ENCODE assay signal across 21 cellular contexts in the genomic region with DNA sequence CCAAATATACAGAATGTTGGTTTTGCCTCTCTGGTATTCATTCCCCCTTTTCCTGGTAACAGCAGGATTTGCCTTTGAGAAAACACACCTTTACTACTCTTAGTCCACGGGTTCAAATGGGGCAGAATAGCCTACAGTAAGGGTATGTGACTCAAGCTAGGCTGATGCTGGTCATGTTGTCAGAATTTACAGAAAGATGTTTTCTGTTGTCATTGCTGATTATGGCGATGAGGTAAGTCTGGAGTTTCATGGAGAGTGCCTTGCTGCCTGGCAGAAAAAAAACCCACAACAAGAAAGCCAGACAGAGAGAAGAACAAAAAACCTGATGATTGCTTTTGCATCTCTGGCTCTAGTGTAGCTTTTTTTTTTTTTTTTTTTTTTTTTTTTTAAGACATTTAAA. TPM values are rescaled to one million over a fixed set of nuclear protein-coding genes. Genes with fewer than 3 reads are reported as not detected.
DNase-seq lines count a peak whose midpoint lies in the region; ATAC-seq, FAIRE-seq and TF ChIP-seq lines count a peak whose summit lies in the region.
"Had no signal": no experiment of that assay in that cellular context is flagged by ENCODE, and none has a peak within 500 bp of the region (broad histone marks: within the 10 kb centered on the region; RNA-seq: fewer than 3 reads in every experiment).

No MANE protein-coding gene starts in this region.

- DNase-seq in CD4-positive, alpha-beta T cell = no peak
- DNase-seq in K562 (ENCODE audit: extremely low read depth in 1 of 4, low spot score in 3 of 4) (no peak), kidney tubule cell (ENCODE audit: low spot score) (peak; percentile 39), endodermal cell (no peak), PC-9 (no peak), NCI-H748 treated with DMSO at 0.1 percent for 48 hours (lab: John Stamatoyannopoulos, UW) (no peak), putamen (ENCODE audit: low spot score) (no peak)
- DNase-seq: DMS 273 treated with DMSO at 0.1 percent for 48 hours, DND-41, HFFc6, MV-4-11, NCI-H1694 treated with DMSO at 0.1 percent for 48 hours, NCI-H510A, NCI-H774, RPMI8226, SIG-M5 had no signal

- peak; percentile 23 for FAIRE-seq in G401.6 (lab: Jason Lieb, UNC)
- FAIRE-seq in K562 (lab: Jason Lieb, UNC) = no peak

- H3K9me3 ChIP-seq in CD4-positive, alpha-beta T cell (ENCODE audit: control insufficient read depth, low read length) = no peaks in the 10 kb centered on the region
- H3K9me3 ChIP-seq in K562 (replicated peaks; ENCODE audit: control insufficient read depth, insufficient read depth, low read depth, low read length) (no peaks in the 10 kb centered on the region), endodermal cell (ENCODE audit: control insufficient read depth, low read length) (no peaks in the 10 kb centered on the region), PC-9 (ENCODE audit: insufficient read depth, low read depth) (no peaks in the 10 kb centered on the region)
- H3K9me3 ChIP-seq: BLaER1 treated with 17β-estradiol and CSF1 and Interleukin-3, amounts not matched to agents 10 nM and 100 nM had no signal

- BruUV-seq in K562 (replicated peaks; lab: Mats Ljungman, UMichigan) = no TSS peak
- BruUV-seq in PC-9 (replicated peaks; lab: Mats Ljungman, UMichigan) = no TSS peak

- H3K4me3 Mint-ChIP-seq in CD4-positive, alpha-beta T cell = no peak overlapping the region
- no peak overlapping the region for H3K4me3 Mint-ChIP-seq in endodermal cell
- H3K4me3 Mint-ChIP-seq: HFFc6 had no signal

- H3K27me3 Mint-ChIP-seq in CD4-positive, alpha-beta T cell = no peaks in the 10 kb centered on the region
- no peaks in the 10 kb centered on the region for H3K27me3 Mint-ChIP-seq in endodermal cell (ENCODE audit: insufficient read depth)

- no peak for TF ChIP-seq RAD21 in K562 (CRISPR knock-in tag; conservative IDR thresholded peaks at IDR 0.05 in 1 of 2, IDR thresholded peaks at IDR 0.05 in 1 of 2)

- in situ Hi-C loops in K562 (cut with MboI) = no loop called here

- no peaks in the 10 kb centered on the region for H3K4me1 Mint-ChIP-seq in CD4-positive, alpha-beta T cell (ENCODE audit: low read depth)
- no peaks in the 10 kb centered on the region for H3K4me1 Mint-ChIP-seq in endodermal cell

- H3K4me3 ChIP-seq in K562 = no peak overlapping the region
- no peak overlapping the region for H3K4me3 ChIP-seq in endodermal cell (ENCODE audit: low read length)
- no peak overlapping the region for H3K4me3 ChIP-seq in PC-9
- H3K4me3 ChIP-seq: BLaER1 treated with 17β-estradiol and CSF1 and Interleukin-3, amounts not matched to agents 10 nM and 100 nM had no signal

- H3K4me1 ChIP-seq in K562 (replicated peaks in 1 of 2; ENCODE audit: control insufficient read depth in 2 of 2, insufficient read depth in 2 of 2, low read length in 2 of 2) = no peaks in the 10 kb centered on the region
- no peaks in the 10 kb centered on the region for H3K4me1 ChIP-seq in endodermal cell (ENCODE audit: control insufficient read depth, insufficient read depth, low read length)
- H3K4me1 ChIP-seq in PC-9 (replicated peaks; ENCODE audit: insufficient read depth) = no peaks in the 10 kb centered on the region
- H3K4me1 ChIP-seq: BLaER1 treated with 17β-estradiol and CSF1 and Interleukin-3, amounts not matched to agents 10 nM and 100 nM had no signal

- no peaks in the 10 kb centered on the region for H3K9me3 Mint-ChIP-seq in CD4-positive, alpha-beta T cell
- no peaks in the 10 kb centered on the region for H3K9me3 Mint-ChIP-seq in endodermal cell
- H3K9me3 Mint-ChIP-seq: HFFc6 had no signal

- no peak for TF ChIP-seq CTCF in CD4-positive, alpha-beta T cell (IDR thresholded peaks at IDR 0.05)
- no peak for TF ChIP-seq CTCF in K562 (IDR thresholded peaks at IDR 0.05 in 2 of 3, conservative IDR thresholded peaks at IDR 0.05 in 1 of 3; ENCODE audit: insufficient read depth in 2 of 3, low read depth in 1 of 3, low read length in 3 of 3)
- TF ChIP-seq CTCF in endodermal cell (conservative IDR thresholded peaks at IDR 0.05) = no peak
- TF ChIP-seq CTCF in PC-9 (conservative IDR thresholded peaks at IDR 0.05) = no peak

- no peaks in the 10 kb centered on the region; the same call in 1 of the 2 replicates for H3F3A ChIP-seq in PC-9 (ENCODE audit: insufficient read depth, low read depth)

- no peaks in the 10 kb centered on the region; the same call in 1 of the 2 replicates for H3K9me2 ChIP-seq in PC-9 (ENCODE audit: insufficient read depth)

- H2AFZ ChIP-seq in K562 (ENCODE audit: low read depth, low read length) (no peak overlapping the region), PC-9 (no peak overlapping the region)

- POLR2A ChIA-PET in CD4-positive, alpha-beta T cell (lab: Charles Lee) = no interaction called here
- POLR2A ChIA-PET in K562 (lab: Yijun Ruan, JAX) (interaction anchor here (0.9 to 2.2 kb wide), 4 partner anchors 9 to 83 kb away, joined by 4 to 11 read pairs (median 6); no protein-coding TSS in a partner anchor), PC-9 (lab: Charles Lee; ENCODE audit: unreplicated experiment) (no interaction called here)

- H3K27me3 ChIP-seq in CD4-positive, alpha-beta T cell (ENCODE audit: control insufficient read depth, insufficient read depth, low read length) = no peaks in the 10 kb centered on the region
- H3K27me3 ChIP-seq in K562 (ENCODE audit: control insufficient read depth in 2 of 2, insufficient read depth in 2 of 2, low read length in 2 of 2) (no peaks in the 10 kb centered on the region), endodermal cell (ENCODE audit: control insufficient read depth, insufficient read depth, low read length, poor library complexity, severe bottlenecking) (no peaks in the 10 kb centered on the region), PC-9 (ENCODE audit: insufficient read depth, low read depth) (no peaks in the 10 kb centered on the region)
- H3K27me3 ChIP-seq: BLaER1 treated with 17β-estradiol and CSF1 and Interleukin-3, amounts not matched to agents 10 nM and 100 nM had no signal

- no peak for TF ChIP-seq EP300 in K562 (IDR thresholded peaks at IDR 0.05; ENCODE audit: low read length)

- peak overlapping the region; percentile 19 for H3K27ac Mint-ChIP-seq in CD4-positive, alpha-beta T cell
- H3K27ac Mint-ChIP-seq in endodermal cell = no peak overlapping the region
- H3K27ac Mint-ChIP-seq: HFFc6 had no signal

- H3K36me3 Mint-ChIP-seq in CD4-positive, alpha-beta T cell (ENCODE audit: low read depth) = peaks cover 32% of the 10 kb centered on the region
- peaks cover 29% of the 10 kb centered on the region for H3K36me3 Mint-ChIP-seq in endodermal cell (ENCODE audit: low read depth)

- 56% methylated on average over 2 of the region's 2 CpGs for WGBS in K562 (ENCODE audit: insufficient coverage, low coverage, missing lambda C conversion rate)
- 84 to 100% methylated on average over 1 to 2 of the region's 2 CpGs for WGBS in endodermal cell (ENCODE audit: insufficient coverage in 1 of 2, insufficient read length in 1 of 2), 2 experiments

- no peak for TF ChIP-seq POLR2A in K562 (conservative IDR thresholded peaks at IDR 0.05)

- intact Hi-C loops in CD4-positive, alpha-beta T cell (cut with DNase I, micrococcal nuclease) = no loop called here
- intact Hi-C loops in K562 (cut with micrococcal nuclease) (no loop called here), PC-9 (cut with micrococcal nuclease; ENCODE audit: unreplicated experiment) (no loop called here)

- H3K9ac ChIP-seq in K562 (ENCODE audit: insufficient read depth in 1 of 2, low read depth in 2 of 2, low read length in 2 of 2) (no peak overlapping the region), endodermal cell (ENCODE audit: extremely low read depth, low read length, poor library complexity, severe bottlenecking) (no peak overlapping the region)
- H3K9ac ChIP-seq: BLaER1 treated with 17β-estradiol and CSF1 and Interleukin-3, amounts not matched to agents 10 nM and 100 nM; KMS-11 had no signal

- H3K79me2 ChIP-seq in K562 (ENCODE audit: control insufficient read depth, insufficient read depth, low read length) (no peaks in the 10 kb centered on the region), PC-9 (ENCODE audit: low read depth) (no peaks in the 10 kb centered on the region)

- CTCF ChIA-PET in CD4-positive, alpha-beta T cell (lab: Charles Lee) = no interaction called here
- CTCF ChIA-PET in K562 (lab: Yijun Ruan, JAX; ENCODE audit: low intra/inter-chr PET ratio) = interaction anchor here (0.6 kb wide), 1 partner anchor 240 kb away, joined by 4 read pairs; no protein-coding TSS in a partner anchor
- CTCF ChIA-PET in PC-9 (lab: Charles Lee) = no interaction called here

- H3K9me1 ChIP-seq in K562 (ENCODE audit: control insufficient read depth, insufficient read depth, low read length) = no peaks in the 10 kb centered on the region

- H3K36me3 ChIP-seq in K562 (ENCODE audit: control insufficient read depth, insufficient read depth, low read length) (peaks cover 29% of the 10 kb centered on the region), endodermal cell (ENCODE audit: control insufficient read depth, insufficient read depth, low read length) (peaks cover 51% of the 10 kb centered on the region), PC-9 (ENCODE audit: low read depth) (peaks cover 20% of the 10 kb centered on the region)

- H3K4me2 ChIP-seq in K562 (ENCODE audit: insufficient read depth, low read length) (no peak overlapping the region), PC-9 (no peak overlapping the region)
- H3K4me2 ChIP-seq: BLaER1 treated with 17β-estradiol and CSF1 and Interleukin-3, amounts not matched to agents 10 nM and 100 nM; KMS-11 had no signal

- H4K20me1 ChIP-seq in K562 (replicated peaks; ENCODE audit: control insufficient read depth, insufficient read depth, low read length) (no peaks in the 10 kb centered on the region), PC-9 (ENCODE audit: insufficient read depth) (no peaks in the 10 kb centered on the region)
- H4K20me1 ChIP-seq: BLaER1 treated with 17β-estradiol and CSF1 and Interleukin-3, amounts not matched to agents 10 nM and 100 nM had no signal

- H3K27ac ChIP-seq in CD4-positive, alpha-beta T cell (ENCODE audit: low read depth, low read length) = no peak overlapping the region
- H3K27ac ChIP-seq in K562 (ENCODE audit: extremely low read depth, low read depth, low read length) (no peak overlapping the region), endodermal cell (ENCODE audit: low read depth, low read length) (no peak overlapping the region), PC-9 (no peak overlapping the region)
- H3K27ac ChIP-seq: BLaER1 treated with 17β-estradiol and CSF1 and Interleukin-3, amounts not matched to agents 10 nM and 100 nM; KMS-11 had no signal

- ATAC-seq in CD4-positive, alpha-beta T cell (ENCODE audit: poor library complexity) = no peak
- peak; percentile 48; the same call in 1 of the 3 replicates for ATAC-seq in K562

RNA-seq across cellular contexts. Expression of gene SLC6A4, which starts 48.0 kb away (rescaled TPM):
- not detected for total RNA-seq in CD4-positive, alpha-beta T cell
- not detected in 2 replicates for total RNA-seq in K562 (2011; cell fraction: chromatin; rRNA removed; ENCODE audit: low replicate concordance)
- total RNA-seq in K562 (2011; cell fraction: nucleolus; rRNA removed) = not detected in 2 replicates
- 0.44 TPM in 1 of 2 replicates, not detected in the other for total RNA-seq in K562 (2011; cell fraction: nucleoplasm; rRNA removed)
- 0.05 TPM in 1 of 2 replicates, not detected in the other for total RNA-seq in K562 (2014; rRNA removed)
- not detected in 2 replicates for total RNA-seq in K562 (2014; rRNA removed; fragmentation: Illumina TruSeq; extraction: Trizol)
- not detected in 2 replicates for total RNA-seq in K562 (2015; rRNA removed; fragmentation: Illumina TruSeq; extraction: Trizol)
- 0.09 TPM in 1 of 2 replicates, not detected in the other for total RNA-seq in K562 (2021)
- polyA plus RNA-seq in K562 (2011; rRNA removed) = 0.07 TPM in 1 of 2 replicates, not detected in the other
- 0.04 and 0.06 TPM in 2 replicates for polyA plus RNA-seq in K562 (2011; cell fraction: cytosol; rRNA removed)
- 0.07 TPM in 1 of 2 replicates, not detected in the other for polyA plus RNA-seq in K562 (2011; cell fraction: nucleus; rRNA removed)
- 0.01 and 0.21 TPM in 2 replicates for polyA plus RNA-seq in K562 (2012)
- polyA plus RNA-seq in K562 (2014; fragmentation: Illumina TruSeq; extraction: Trizol) = 0.06 TPM in 1 of 2 replicates, not detected in the other
- polyA plus RNA-seq in K562 (2014; fragmentation: Nextera tagmentation; extraction: Ambion mirVana) = not detected
- polyA plus RNA-seq in K562 (2014; rRNA removed) = 0.05 TPM in 1 of 2 replicates, not detected in the other
- polyA minus RNA-seq in K562 (2011; rRNA and poly(A)+ RNA removed) = not detected in 2 replicates
- polyA minus RNA-seq in K562 (2011; cell fraction: cytosol; rRNA and poly(A)+ RNA removed) = not detected in 2 replicates
- not detected in 2 replicates for polyA minus RNA-seq in K562 (2011; cell fraction: nucleus; rRNA and poly(A)+ RNA removed)
- total RNA-seq in endodermal cell = 1 to 10 TPM in 1 of 2 donors, under 1 TPM in 1; 0.38 to 1.8 TPM
- polyA plus RNA-seq in endodermal cell (2013, experiment 1 of 2) = not detected
- polyA plus RNA-seq in endodermal cell (2013, experiment 2 of 2) = not detected
- not detected in 2 replicates for total RNA-seq in PC-9 (2021)
- total RNA-seq: G401, H4, HFFc6 had no signal
